12 cellular contexts compared by ENCODE assay signal in the genomic region with DNA sequence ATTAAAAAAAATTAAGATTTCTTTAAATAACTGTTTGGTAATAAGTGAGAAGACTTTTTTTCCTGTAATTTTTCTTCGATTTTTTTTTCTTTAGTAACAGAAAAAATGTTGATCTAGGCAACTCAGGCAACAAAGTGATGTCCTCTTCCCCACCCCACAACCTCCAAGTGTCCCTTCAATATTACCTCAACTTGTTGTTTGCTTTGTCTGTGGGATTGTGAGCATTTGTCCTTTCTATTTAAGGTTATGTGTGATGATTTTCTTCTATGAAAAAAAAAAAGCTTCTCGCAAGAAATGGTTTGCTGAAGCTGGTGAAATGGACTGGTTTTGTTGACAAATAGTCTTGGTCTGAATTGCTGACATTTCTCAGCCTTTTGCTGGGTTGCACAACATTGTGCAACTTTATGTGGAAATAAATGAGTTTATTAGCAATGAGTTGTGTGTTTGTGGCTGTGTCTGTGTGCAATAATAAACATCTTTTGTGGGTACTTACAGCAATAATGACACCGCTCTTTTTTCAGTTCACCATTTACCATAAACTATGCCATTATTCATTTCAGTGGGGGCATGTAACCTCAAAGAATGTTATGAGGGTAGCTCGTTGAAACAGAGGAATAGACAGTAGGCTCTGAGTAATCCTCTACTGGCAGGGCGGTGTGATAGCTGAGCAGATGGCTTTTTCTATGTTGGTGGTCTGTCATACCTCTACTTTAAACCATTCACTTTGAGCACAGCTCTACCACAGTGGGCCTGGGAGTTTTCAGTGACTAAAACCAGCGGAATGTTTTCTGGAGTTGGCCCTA.
DNase-seq lines count a peak whose midpoint lies in the region; ATAC-seq and TF ChIP-seq lines count a peak whose summit lies in the region.
"Had no signal": no experiment of that assay in that cellular context is flagged by ENCODE, and none has a peak within 500 bp of the region (broad histone marks: within the 10 kb centered on the region; RNA-seq: fewer than 3 reads in every experiment).

No MANE protein-coding gene starts in this region.

- peaks cover 0 to 6% of the 10 kb centered on the region in 2 donors for H3K4me1 ChIP-seq in muscle layer of duodenum (ENCODE audit: control insufficient read depth in 1 of 2, insufficient read depth in 2 of 2, low read length in 2 of 2)

- no peak for TF ChIP-seq POLR2A in NB4 (IDR thresholded peaks at IDR 0.05; ENCODE audit: extremely low read depth, insufficient read length)

- DNase-seq in AG09319 (ENCODE audit: extremely low read depth, low read depth) (peak; percentile 85), NB4 (ENCODE audit: low read depth) (peak; percentile 82), choroid plexus epithelial cell (ENCODE audit: low read depth) (peak; percentile 84), NCI-H524 treated with DMSO at 0.1 percent for 48 hours (lab: John Stamatoyannopoulos, UW) (no peak), NCI-H1694 treated with DMSO at 0.1 percent for 48 hours (lab: John Stamatoyannopoulos, UW) (no peak)
- DNase-seq: activated gamma-delta T cell treated with Interleukin-2 at 50 U/mL for 16 hours; naive thymus-derived CD8-positive, alpha-beta T cell; NCI-H1930 had no signal

- H3K36me3 ChIP-seq in muscle layer of duodenum (ENCODE audit: control insufficient read depth in 1 of 2, insufficient read depth in 2 of 2, low read length in 2 of 2), result no peaks in the 10 kb centered on the region

- ATAC-seq in GM21737 (IDR thresholded peaks at IDR 0.05; ENCODE audit: unreplicated experiment) (no peak), HG02981 (IDR thresholded peaks at IDR 0.05; ENCODE audit: unreplicated experiment) (no peak)
- ATAC-seq: naive thymus-derived CD8-positive, alpha-beta T cell had no signal

- H3K4me3 ChIP-seq in NB4 (ENCODE audit: low read depth, low read length), result no peak overlapping the region
- H3K4me3 ChIP-seq in choroid plexus epithelial cell (ENCODE audit: low read depth, low read length), result no peak overlapping the region
- no peak overlapping the region for H3K4me3 ChIP-seq in muscle layer of duodenum (ENCODE audit: low read depth in 1 of 2, low read length in 2 of 2)

- H3K27ac ChIP-seq in muscle layer of duodenum (ENCODE audit: low read length), result peak overlapping the region; percentile 40
- H3K27ac ChIP-seq: epithelial cell of prostate had no signal

- H3K9me3 ChIP-seq in muscle layer of duodenum (ENCODE audit: control insufficient read depth in 1 of 2, low read length in 2 of 2), result no peaks in the 10 kb centered on the region

- H3K27me3 ChIP-seq in muscle layer of duodenum (ENCODE audit: low read depth, low read length), result no peaks in the 10 kb centered on the region

- no peak for TF ChIP-seq CTCF in AG09319 (IDR thresholded peaks at IDR 0.05; ENCODE audit: low read depth, low read length)
- no peak for TF ChIP-seq CTCF in NB4 (IDR thresholded peaks at IDR 0.05; ENCODE audit: low read depth, low read length)
- no peak for TF ChIP-seq CTCF in choroid plexus epithelial cell (conservative IDR thresholded peaks at IDR 0.05; ENCODE audit: low read depth, low read length)

Comparison
In these comparisons a context has a peak if more than half of its experiments do, and no peak if none do; other contexts are left out.
1. DNase-seq: peak in AG09319 (single experiment), NB4 (single experiment) and choroid plexus epithelial cell (single experiment); none in NCI-H524 treated with DMSO at 0.1 percent for 48 hours (single experiment) and NCI-H1694 treated with DMSO at 0.1 percent for 48 hours (single experiment).